1 cellular context compared by ENCODE assay signal in genomic region chr3:14943042-14943441, GRCh38.
TF ChIP-seq lines count a peak whose summit lies in the region.

No MANE protein-coding gene starts in this region.

TF ChIP-seq in WTC11, 78 proteins besides CTCF, POLR2A, EP300 and RAD21 (continued from another document):
- TF ChIP-seq AR (CRISPR knock-in tag; IDR thresholded peaks at IDR 0.05) (no peak), ZNF671 (CRISPR knock-in tag; IDR thresholded peaks at IDR 0.05) (no peak), ZBTB43 (CRISPR knock-in tag; IDR thresholded peaks at IDR 0.05) (no peak), ARID4B (CRISPR knock-in tag; IDR thresholded peaks at IDR 0.05; ENCODE audit: borderline replicate concordance) (no peak), TEAD4 (CRISPR knock-in tag; IDR thresholded peaks at IDR 0.05) (no peak), FOXJ3 (CRISPR knock-in tag; IDR thresholded peaks at IDR 0.05; ENCODE audit: borderline replicate concordance) (no peak)
